ENCODE assay signal across 1 cellular context in genomic region chr16:22098538-22099255, GRCh38.
A peak's percentile ranks its signal among the peaks of the same experiment; 100 is the strongest.
TF ChIP-seq lines count a peak whose summit lies in the region.

No MANE protein-coding gene starts in this region.

TF ChIP-seq in GM12878, 131 proteins besides CTCF, POLR2A, EP300 and RAD21 (continued from another document):
- TF ChIP-seq, protein P1, sequence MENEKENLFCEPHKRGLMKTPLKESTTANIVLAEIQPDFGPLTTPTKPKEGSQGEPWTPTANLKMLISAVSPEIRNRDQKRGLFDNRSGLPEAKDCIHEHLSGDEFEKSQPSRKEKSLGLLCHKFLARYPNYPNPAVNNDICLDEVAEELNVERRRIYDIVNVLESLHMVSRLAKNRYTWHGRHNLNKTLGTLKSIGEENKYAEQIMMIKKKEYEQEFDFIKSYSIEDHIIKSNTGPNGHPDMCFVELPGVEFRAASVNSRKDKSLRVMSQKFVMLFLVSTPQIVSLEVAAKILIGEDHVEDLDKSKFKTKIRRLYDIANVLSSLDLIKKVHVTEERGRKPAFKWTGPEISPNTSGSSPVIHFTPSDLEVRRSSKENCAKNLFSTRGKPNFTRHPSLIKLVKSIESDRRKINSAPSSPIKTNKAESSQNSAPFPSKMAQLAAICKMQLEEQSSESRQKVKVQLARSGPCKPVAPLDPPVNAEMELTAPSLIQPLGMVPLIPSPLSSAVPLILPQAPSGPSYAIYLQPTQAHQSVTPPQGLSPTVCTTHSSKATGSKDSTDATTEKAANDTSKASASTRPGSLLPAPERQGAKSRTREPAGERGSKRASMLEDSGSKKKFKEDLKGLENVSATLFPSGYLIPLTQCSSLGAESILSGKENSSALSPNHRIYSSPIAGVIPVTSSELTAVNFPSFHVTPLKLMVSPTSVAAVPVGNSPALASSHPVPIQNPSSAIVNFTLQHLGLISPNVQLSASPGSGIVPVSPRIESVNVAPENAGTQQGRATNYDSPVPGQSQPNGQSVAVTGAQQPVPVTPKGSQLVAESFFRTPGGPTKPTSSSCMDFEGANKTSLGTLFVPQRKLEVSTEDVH (IDR thresholded peaks at IDR 0.05; ENCODE audit: low read depth, partially characterized antibody) = no peak
- TF ChIP-seq RELA (IDR thresholded peaks at IDR 0.05; ENCODE audit: borderline replicate concordance, partially characterized antibody) (no peak), RBBP5 (conservative IDR thresholded peaks at IDR 0.05) (no peak), BRCA1 (IDR thresholded peaks at IDR 0.05; ENCODE audit: low read depth, low read length) (no peak), E2F4 (IDR thresholded peaks at IDR 0.05; ENCODE audit: low read depth, low read length) (no peak), YY1 (IDR thresholded peaks at IDR 0.05; ENCODE audit: low read depth, low read length) (no peak), MLLT1 (IDR thresholded peaks at IDR 0.05) (0 out of 2 replicates have a peak, but pooled peaks have one; percentile 19), ZNF622 (IDR thresholded peaks at IDR 0.05) (no peak), USF2 (IDR thresholded peaks at IDR 0.05; ENCODE audit: borderline replicate concordance, low read depth, low read length) (no peak), PML (IDR thresholded peaks at IDR 0.05; ENCODE audit: low read length) (no peak), STAT1 (conservative IDR thresholded peaks at IDR 0.05) (no peak), NBN (IDR thresholded peaks at IDR 0.05) (0 out of 2 replicates have a peak, but pooled peaks have one; percentile 55), CBX5 (IDR thresholded peaks at IDR 0.05; ENCODE audit: low read depth) (no peak), FOXK2 (IDR thresholded peaks at IDR 0.05) (no peak), SMC3 (IDR thresholded peaks at IDR 0.05; ENCODE audit: borderline replicate concordance, low read length) (peak; percentile 69), SRF (IDR thresholded peaks at IDR 0.05; ENCODE audit: low read depth in 2 of 2, low read length in 2 of 2) (no peak), BHLHE40 (IDR thresholded peaks at IDR 0.05; ENCODE audit: borderline replicate concordance in 1 of 2, low read depth in 2 of 2, low read length in 1 of 2) (peak; percentile 38 to 79; a peak in 3 of 4 replicates)
- TF ChIP-seq, protein P2, sequence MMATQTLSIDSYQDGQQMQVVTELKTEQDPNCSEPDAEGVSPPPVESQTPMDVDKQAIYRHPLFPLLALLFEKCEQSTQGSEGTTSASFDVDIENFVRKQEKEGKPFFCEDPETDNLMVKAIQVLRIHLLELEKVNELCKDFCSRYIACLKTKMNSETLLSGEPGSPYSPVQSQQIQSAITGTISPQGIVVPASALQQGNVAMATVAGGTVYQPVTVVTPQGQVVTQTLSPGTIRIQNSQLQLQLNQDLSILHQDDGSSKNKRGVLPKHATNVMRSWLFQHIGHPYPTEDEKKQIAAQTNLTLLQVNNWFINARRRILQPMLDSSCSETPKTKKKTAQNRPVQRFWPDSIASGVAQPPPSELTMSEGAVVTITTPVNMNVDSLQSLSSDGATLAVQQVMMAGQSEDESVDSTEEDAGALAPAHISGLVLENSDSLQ (IDR thresholded peaks at IDR 0.05) = peak; percentile 38
- TF ChIP-seq, protein P3, sequence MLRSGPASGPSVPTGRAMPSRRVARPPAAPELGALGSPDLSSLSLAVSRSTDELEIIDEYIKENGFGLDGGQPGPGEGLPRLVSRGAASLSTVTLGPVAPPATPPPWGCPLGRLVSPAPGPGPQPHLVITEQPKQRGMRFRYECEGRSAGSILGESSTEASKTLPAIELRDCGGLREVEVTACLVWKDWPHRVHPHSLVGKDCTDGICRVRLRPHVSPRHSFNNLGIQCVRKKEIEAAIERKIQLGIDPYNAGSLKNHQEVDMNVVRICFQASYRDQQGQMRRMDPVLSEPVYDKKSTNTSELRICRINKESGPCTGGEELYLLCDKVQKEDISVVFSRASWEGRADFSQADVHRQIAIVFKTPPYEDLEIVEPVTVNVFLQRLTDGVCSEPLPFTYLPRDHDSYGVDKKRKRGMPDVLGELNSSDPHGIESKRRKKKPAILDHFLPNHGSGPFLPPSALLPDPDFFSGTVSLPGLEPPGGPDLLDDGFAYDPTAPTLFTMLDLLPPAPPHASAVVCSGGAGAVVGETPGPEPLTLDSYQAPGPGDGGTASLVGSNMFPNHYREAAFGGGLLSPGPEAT (IDR thresholded peaks at IDR 0.05; ENCODE audit: low read depth) = no peak
